2 cellular contexts compared by ENCODE assay signal in the genomic region with DNA sequence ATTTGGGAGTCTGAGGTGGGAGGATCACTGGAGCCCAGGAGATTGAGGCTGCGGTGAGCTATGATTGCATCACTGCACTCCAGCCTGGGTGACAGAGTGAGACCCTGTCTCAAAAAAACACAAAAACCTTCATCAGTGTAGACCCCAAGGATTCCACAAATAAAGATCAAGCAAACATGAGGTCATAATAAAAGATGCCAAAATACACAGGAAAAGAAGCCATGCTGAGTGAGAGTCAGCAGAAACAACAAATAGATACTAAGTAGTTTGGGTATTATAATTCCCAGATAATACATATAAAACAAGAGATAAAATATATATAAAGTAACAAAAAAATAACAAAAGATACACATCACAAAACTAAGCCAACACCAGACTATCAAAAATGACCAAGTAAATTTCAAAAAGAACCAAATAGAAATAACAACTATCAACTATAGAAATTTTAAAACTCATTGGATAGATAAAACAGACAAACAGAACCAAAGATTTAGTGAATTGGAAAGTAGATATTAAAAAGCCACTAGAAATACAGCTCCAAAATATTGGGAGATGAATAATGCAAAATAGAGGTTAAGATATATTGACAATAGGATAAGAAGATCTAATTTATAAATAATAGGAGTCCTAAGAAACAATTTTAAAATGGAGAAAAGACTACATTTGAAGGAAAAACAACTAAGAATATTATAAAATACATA.
TF ChIP-seq lines count a peak whose summit lies in the region.

No MANE protein-coding gene starts in this region.

TF ChIP-seq in SK-N-SH, 30 proteins besides CTCF, POLR2A, EP300 and RAD21 (continued from another document):
- TF ChIP-seq, protein P1, sequence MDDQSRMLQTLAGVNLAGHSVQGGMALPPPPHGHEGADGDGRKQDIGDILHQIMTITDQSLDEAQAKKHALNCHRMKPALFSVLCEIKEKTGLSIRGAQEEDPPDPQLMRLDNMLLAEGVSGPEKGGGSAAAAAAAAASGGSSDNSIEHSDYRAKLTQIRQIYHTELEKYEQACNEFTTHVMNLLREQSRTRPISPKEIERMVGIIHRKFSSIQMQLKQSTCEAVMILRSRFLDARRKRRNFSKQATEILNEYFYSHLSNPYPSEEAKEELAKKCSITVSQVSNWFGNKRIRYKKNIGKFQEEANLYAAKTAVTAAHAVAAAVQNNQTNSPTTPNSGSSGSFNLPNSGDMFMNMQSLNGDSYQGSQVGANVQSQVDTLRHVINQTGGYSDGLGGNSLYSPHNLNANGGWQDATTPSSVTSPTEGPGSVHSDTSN (IDR thresholded peaks at IDR 0.05), result no peak
TF ChIP-seq in SK-N-SH: peak in this region for 1.

TF ChIP-seq in SK-N-SH treated with all-trans-retinoic acid at 6 μM for 48 hours, 23 proteins besides CTCF, POLR2A, EP300 and RAD21 (continued from another document):
- no peak for TF ChIP-seq TSHZ2 (CRISPR knock-in tag; IDR thresholded peaks at IDR 0.05)
- TF ChIP-seq ESRRG (CRISPR knock-in tag; IDR thresholded peaks at IDR 0.05), result no peak
TF ChIP-seq in SK-N-SH treated with all-trans-retinoic acid at 6 μM for 48 hours: peak in this region for 0.
